29 cellular contexts compared by ENCODE assay signal in genomic region chr15:66587749-66588148, GRCh38. TPM values are rescaled to one million over a fixed set of nuclear protein-coding genes. Genes with fewer than 3 reads are reported as not detected.
"Had no signal": no experiment of that assay in that cellular context is flagged by ENCODE, and none has a peak within 500 bp of the region (broad histone marks: within the 10 kb centered on the region; RNA-seq: fewer than 3 reads in every experiment).

No MANE protein-coding gene starts in this region.

- H3K9me3 ChIP-seq: body of pancreas, right lobe of liver, stomach, suprapubic skin, transverse colon, vagina had no signal

- H3K4me2 ChIP-seq: hepatocyte had no signal

- ATAC-seq: activated CD8-positive, alpha-beta T cell treated with anti-CD3 and anti-CD28 coated beads, Interleukin-2, amount 10 ng/mL, durations not matched to agents 7 days and 5 days; body of pancreas; foreskin keratinocyte; naive thymus-derived CD4-positive, alpha-beta T cell; right lobe of liver; stimulated activated effector memory CD8-positive, alpha-beta T cell treated with anti-CD3 and anti-CD28 coated beads, Interleukin-12 subunit alpha, Interleukin-12 subunit beta, amount 100 ng/mL, for 72 hours had no signal

- H3K79me2 ChIP-seq: hepatocyte had no signal

- H3K27me3 ChIP-seq: body of pancreas, cardiac muscle cell, hepatocyte, right lobe of liver, vagina had no signal

- H3K4me3 Mint-ChIP-seq: activated CD8-positive, alpha-beta T cell treated with anti-CD3 and anti-CD28 coated beads, Interleukin-2, amount 10 ng/mL, durations not matched to agents 7 days and 5 days; activated T-helper 1 cell treated with anti-CD3 and anti-CD28 coated beads, Interleukin-12 subunit alpha, Interleukin-12 subunit beta, Interleukin-2, Interleukin-4 antibody, amounts not matched to agents 30 ng/mL and 10 ng/mL and 1 ng/mL, durations not matched to agents 14 hours and 24 hours and 36 hours; dendritic cell treated with granulocyte-macrophage colony-stimulating factor and Interleukin-4, amounts not matched to agents 40 ng/mL and 50 ng/mL, for 4 days; immature natural killer cell; naive thymus-derived CD4-positive, alpha-beta T cell; neural crest cell; stimulated activated effector memory CD8-positive, alpha-beta T cell treated with anti-CD3 and anti-CD28 coated beads, Interleukin-12 subunit alpha, Interleukin-12 subunit beta, amount 100 ng/mL, for 72 hours had no signal

- H3K4me1 Mint-ChIP-seq: immature natural killer cell; stimulated activated effector memory CD8-positive, alpha-beta T cell treated with anti-CD3 and anti-CD28 coated beads, Interleukin-12 subunit alpha, Interleukin-12 subunit beta, amount 100 ng/mL, for 72 hours had no signal

- H3K4me3 ChIP-seq: body of pancreas, cardiac muscle cell, hepatocyte, right lobe of liver, skin epidermis, stomach, suprapubic skin, transverse colon, vagina had no signal

- H3K27ac Mint-ChIP-seq: activated CD8-positive, alpha-beta T cell treated with anti-CD3 and anti-CD28 coated beads, Interleukin-2, amount 10 ng/mL, durations not matched to agents 7 days and 5 days; activated T-helper 1 cell treated with anti-CD3 and anti-CD28 coated beads, Interleukin-12 subunit alpha, Interleukin-12 subunit beta, Interleukin-2, Interleukin-4 antibody, amounts not matched to agents 30 ng/mL and 10 ng/mL and 1 ng/mL, durations not matched to agents 14 hours and 24 hours and 36 hours; immature natural killer cell; stimulated activated effector memory CD8-positive, alpha-beta T cell treated with anti-CD3 and anti-CD28 coated beads, Interleukin-12 subunit alpha, Interleukin-12 subunit beta, amount 100 ng/mL, for 72 hours had no signal

- H3K36me3 Mint-ChIP-seq: immature natural killer cell; naive thymus-derived CD4-positive, alpha-beta T cell; stimulated activated effector memory CD8-positive, alpha-beta T cell treated with anti-CD3 and anti-CD28 coated beads, Interleukin-12 subunit alpha, Interleukin-12 subunit beta, amount 100 ng/mL, for 72 hours had no signal

- DNase-seq: activated CD4-positive, alpha-beta T cell treated with anti-CD3 and anti-CD28 coated beads for 1 hour; activated CD4-positive, alpha-beta T cell treated with anti-CD3 and anti-CD28 coated beads, Interleukin-2, amount 50 U/mL, for 1 hour; activated CD8-positive, alpha-beta T cell treated with anti-CD3 and anti-CD28 coated beads, Interleukin-2, amount 10 ng/mL, durations not matched to agents 7 days and 5 days; activated gamma-delta T cell; activated naive CD4-positive, alpha-beta T cell treated with anti-CD3 and anti-CD28 coated beads, Interleukin-2, amount 50 U/mL, for 16 hours; anterior cingulate cortex; body of pancreas; effector CD8-positive, alpha-beta T cell; foreskin keratinocyte; immature natural killer cell; naive thymus-derived CD4-positive, alpha-beta T cell; occipital lobe; right lobe of liver; stimulated activated CD4-positive, alpha-beta T cell treated with anti-CD3 and anti-CD28 coated beads, Interleukin-2, amount 100 ng/mL, for 24 hours; stomach; transverse colon had no signal

- H3K4me1 ChIP-seq: body of pancreas, foreskin keratinocyte, suprapubic skin, transverse colon, vagina had no signal

- H3K36me3 ChIP-seq: cardiac muscle cell, right lobe of liver, stomach, suprapubic skin, transverse colon, vagina had no signal

- H3K9me3 Mint-ChIP-seq: activated T-helper 1 cell treated with anti-CD3 and anti-CD28 coated beads, Interleukin-12 subunit alpha, Interleukin-12 subunit beta, Interleukin-2, Interleukin-4 antibody, amounts not matched to agents 30 ng/mL and 10 ng/mL and 1 ng/mL, durations not matched to agents 14 hours and 24 hours and 36 hours; dendritic cell treated with granulocyte-macrophage colony-stimulating factor and Interleukin-4, amounts not matched to agents 40 ng/mL and 50 ng/mL, for 4 days; immature natural killer cell; neural crest cell; stimulated activated effector memory CD8-positive, alpha-beta T cell treated with anti-CD3 and anti-CD28 coated beads, Interleukin-12 subunit alpha, Interleukin-12 subunit beta, amount 100 ng/mL, for 72 hours had no signal

- H2AFZ ChIP-seq: hepatocyte had no signal

- H3K27ac ChIP-seq: body of pancreas, cardiac muscle cell, foreskin keratinocyte, hepatocyte, right lobe of liver, skin epidermis, stomach, suprapubic skin, transverse colon, vagina, VCaP had no signal

RNA-seq across cellular contexts. Expression of gene LCTL, which starts 22.0 kb away (rescaled TPM):
- total RNA-seq: activated CD8-positive, alpha-beta T cell treated with anti-CD3 and anti-CD28 coated beads, Interleukin-2, amount 10 ng/mL, durations not matched to agents 7 days and 5 days; activated T-helper 1 cell treated with anti-CD3 and anti-CD28 coated beads, Interleukin-12 subunit alpha, Interleukin-12 subunit beta, Interleukin-2, Interleukin-4 antibody, amounts not matched to agents 30 ng/mL and 10 ng/mL and 1 ng/mL, durations not matched to agents 14 hours and 24 hours and 36 hours; body of pancreas; hepatocyte; lower leg skin; naive thymus-derived CD4-positive, alpha-beta T cell; right lobe of liver; stomach; T-helper 2 cell treated with Interferon-gamma antibody and Interleukin-4, amounts not matched to agents 100 ng/mL and 5 ng/mL, for 36 hours; transverse colon; vagina had no signal
- polyA plus RNA-seq: esophagus; naive thymus-derived CD4-positive, alpha-beta T cell; stomach had no signal
